20 cellular contexts compared by ENCODE assay signal in genomic region chr5:134534726-134535110, GRCh38. TPM values are rescaled to one million over a fixed set of nuclear protein-coding genes. Genes with fewer than 3 reads are reported as not detected.
DNase-seq lines count a peak whose midpoint lies in the region; ATAC-seq and TF ChIP-seq lines count a peak whose summit lies in the region.
"Had no signal": no experiment of that assay in that cellular context is flagged by ENCODE, and none has a peak within 500 bp of the region (broad histone marks: within the 10 kb centered on the region; RNA-seq: fewer than 3 reads in every experiment).

No MANE protein-coding gene starts in this region.

- H3K36me3 Mint-ChIP-seq in activated naive CD4-positive, alpha-beta T cell treated with anti-CD3 and anti-CD28 coated beads for 36 hours (ENCODE audit: low read depth): peaks cover 10% of the 10 kb centered on the region
- H3K36me3 Mint-ChIP-seq in central memory CD8-positive, alpha-beta T cell (ENCODE audit: insufficient read depth): peaks cover 27% of the 10 kb centered on the region

- peak overlapping the region; percentile 66 for H3K27ac Mint-ChIP-seq in activated naive CD4-positive, alpha-beta T cell treated with anti-CD3 and anti-CD28 coated beads for 36 hours
- peak overlapping the region; percentile 79 for H3K27ac Mint-ChIP-seq in central memory CD8-positive, alpha-beta T cell (ENCODE audit: low read depth)

- TF ChIP-seq POLR2A in spleen (IDR thresholded peaks at IDR 0.05): no peak
- no peak for TF ChIP-seq POLR2A in breast epithelium (IDR thresholded peaks at IDR 0.05)

- H4K20me1 ChIP-seq in Karpas-422 (ENCODE audit: insufficient read depth, low read depth, low read length): peaks cover 35% of the 10 kb centered on the region

- DNase-seq in activated naive CD4-positive, alpha-beta T cell treated with anti-CD3 and anti-CD28 coated beads for 36 hours: no peak
- no peak for DNase-seq in activated naive CD4-positive, alpha-beta T cell treated with Interleukin-2 at 50 U/mL for 16 hours
- DNase-seq in Karpas-422 (no peak), spleen (peak; percentile 54), breast epithelium (ENCODE audit: low spot score in 2 of 2) (no peak), Ammon's horn (ENCODE audit: low spot score) (no peak), left colon (no peak)
- no peak for DNase-seq in central memory CD8-positive, alpha-beta T cell (ENCODE audit: low spot score in 2 of 2)
- DNase-seq: activated CD4-positive, CD25-positive, alpha-beta regulatory T cell treated with anti-CD3 and anti-CD28 coated beads, Interleukin-2, amount 50 U/mL, for 72 hours; activated gamma-delta T cell; effector memory CD4-positive, alpha-beta T cell; glutamatergic neuron; left ventricle myocardium inferior; NCI-H1105 treated with DMSO at 0.1 percent for 48 hours; NCI-H2171; occipital lobe; stimulated activated CD4-positive, alpha-beta T cell treated with anti-CD3 and anti-CD28 coated beads, Interleukin-15, amount 100 ng/mL, for 24 hours; T-helper 9 cell; tibial artery had no signal

- peaks cover 95% of the 10 kb centered on the region for H3K4me1 ChIP-seq in Karpas-422 (ENCODE audit: low read length)
- H3K4me1 ChIP-seq in spleen: peaks cover 32 to 95% (median 78%) of the 10 kb centered on the region in 6 donors
- no peaks in the 10 kb centered on the region for H3K4me1 ChIP-seq in breast epithelium

- H3K27ac ChIP-seq in Karpas-422 (ENCODE audit: low read length) (peak overlapping the region; percentile 79), spleen (peak overlapping the region in 1 of 8 donors; percentile 32), breast epithelium (peak overlapping the region in 1 of 2 donors; percentile 75)
- H3K27ac ChIP-seq: SK-N-MC had no signal

- intact Hi-C loops in activated naive CD4-positive, alpha-beta T cell treated with anti-CD3 and anti-CD28 coated beads for 36 hours (cut with micrococcal nuclease): no loop called here
- intact Hi-C loops in spleen (cut with DNase I; ENCODE audit: low total_unique reads) (no loop called here), breast epithelium (cut with DNase I; ENCODE audit: low total_unique reads) (no loop called here), left colon (cut with DNase I, micrococcal nuclease) (no loop called here)

- H3K79me2 ChIP-seq in Karpas-422 (ENCODE audit: low read length): peaks cover 89% of the 10 kb centered on the region

- H3K4me2 ChIP-seq in Karpas-422 (ENCODE audit: low read depth, low read length, poor library complexity, severe bottlenecking): no peak overlapping the region

- H3K4me3 Mint-ChIP-seq in activated naive CD4-positive, alpha-beta T cell treated with anti-CD3 and anti-CD28 coated beads for 36 hours: no peak overlapping the region
- H3K4me3 Mint-ChIP-seq in central memory CD8-positive, alpha-beta T cell: no peak overlapping the region

- H3K9me2 ChIP-seq in Karpas-422 (replicated peaks; ENCODE audit: insufficient read depth, low read length): no peaks in the 10 kb centered on the region

- CTCF ChIA-PET in activated naive CD4-positive, alpha-beta T cell treated with anti-CD3 and anti-CD28 coated beads for 36 hours (lab: Charles Lee): interaction anchor here (0.6 to 1.4 kb wide), 7 partner anchors 9 to 349 kb away, joined by 3 to 4 read pairs (median 3); partner anchors contain the start of gene CDKN2AIPNL

- TF ChIP-seq CTCF in spleen (IDR thresholded peaks at IDR 0.05 in 8 of 11, conservative IDR thresholded peaks at IDR 0.05 in 3 of 11) (no peak), breast epithelium (IDR thresholded peaks at IDR 0.05) (no peak)

- H3K36me3 ChIP-seq in Karpas-422 (ENCODE audit: insufficient read depth, low read length) (peaks cover 33% of the 10 kb centered on the region), spleen (peaks cover 7 to 62% (median 33%) of the 10 kb centered on the region in 6 donors), breast epithelium (peaks cover 13% of the 10 kb centered on the region)

- H3K9ac ChIP-seq in Karpas-422 (ENCODE audit: low read length): peak overlapping the region; percentile 42; the same call in 1 of the 2 replicates

- H3K27me3 ChIP-seq in Karpas-422 (ENCODE audit: low read length): no peaks in the 10 kb centered on the region
- H3K27me3 ChIP-seq in spleen (replicated peaks in 1 of 7): no peaks in the 10 kb centered on the region
- H3K27me3 ChIP-seq in breast epithelium: no peaks in the 10 kb centered on the region
- H3K27me3 ChIP-seq: tibial artery had no signal

- H3K9me3 Mint-ChIP-seq in activated naive CD4-positive, alpha-beta T cell treated with anti-CD3 and anti-CD28 coated beads for 36 hours: no peaks in the 10 kb centered on the region
- H3K9me3 Mint-ChIP-seq in central memory CD8-positive, alpha-beta T cell: no peaks in the 10 kb centered on the region

- H3K9me3 ChIP-seq in Karpas-422 (ENCODE audit: low read length) (no peaks in the 10 kb centered on the region), spleen (no peaks in the 10 kb centered on the region), breast epithelium (no peaks in the 10 kb centered on the region)
- H3K9me3 ChIP-seq: left ventricle myocardium inferior, tibial artery had no signal

- H3K4me3 ChIP-seq in Karpas-422 (ENCODE audit: low read length) (no peak overlapping the region), spleen (no peak overlapping the region), breast epithelium (no peak overlapping the region)
- H3K4me3 ChIP-seq: left ventricle myocardium inferior, SK-N-MC, tibial artery had no signal

- H3K4me1 Mint-ChIP-seq in activated naive CD4-positive, alpha-beta T cell treated with anti-CD3 and anti-CD28 coated beads for 36 hours (ENCODE audit: low read depth): peaks cover 78% of the 10 kb centered on the region
- peaks cover 78% of the 10 kb centered on the region for H3K4me1 Mint-ChIP-seq in central memory CD8-positive, alpha-beta T cell

- no peak for ATAC-seq in central memory CD8-positive, alpha-beta T cell (replicated peaks; ENCODE audit: extremely low read depth, poor library complexity, severe bottlenecking)
- ATAC-seq in left colon: no peak

- no peaks in the 10 kb centered on the region for H3K27me3 Mint-ChIP-seq in activated naive CD4-positive, alpha-beta T cell treated with anti-CD3 and anti-CD28 coated beads for 36 hours (ENCODE audit: low read depth)
- no peaks in the 10 kb centered on the region for H3K27me3 Mint-ChIP-seq in central memory CD8-positive, alpha-beta T cell

- WGBS in spleen, 5 donors: 96 to 100% (median 97%) methylated on average over 5 of the region's 5 CpGs

- no peak overlapping the region for H2AFZ ChIP-seq in Karpas-422 (ENCODE audit: low read length)

RNA-seq across cellular contexts. Expression of gene JADE2, which starts 9.2 kb away (rescaled TPM):
- 10 to 100 TPM; 78.4 to 86.6 TPM for total RNA-seq in activated naive CD4-positive, alpha-beta T cell treated with anti-CD3 and anti-CD28 coated beads for 36 hours
- 82.1 and 139 TPM in 2 replicates for total RNA-seq in Karpas-422 (2014; rRNA removed; shearing (Covaris generic); ENCODE audit: low replicate concordance)
- 100 to 1,000 TPM in 3 of 7 donors, 10 to 100 TPM in 4; 85.9 to 131 (median 95.9) TPM for total RNA-seq in spleen
- 10 to 100 TPM; 12.3 to 30.8 (median 14.8) TPM for polyA plus RNA-seq in spleen
- 10 to 100 TPM; 39.0 to 66.0 (median 61.4) TPM for total RNA-seq in breast epithelium
- total RNA-seq in left colon: 10 to 100 TPM; 27.1 to 38.9 TPM
